Comparison of ENCODE assay signal across 1 cellular context in genomic region chr15:56243774-56244236, GRCh38.
TF ChIP-seq lines count a peak whose summit lies in the region.

Gene RFX7, minus strand, starts transcription at chr15:56243879. Its CDS starts 594 bp downstream, at chr15:56243285.

TF ChIP-seq in GM12878, 131 proteins besides CTCF, POLR2A, EP300 and RAD21 (continued from another document):
- TF ChIP-seq GATAD2B (conservative IDR thresholded peaks at IDR 0.05; ENCODE audit: low read depth) (0 out of 2 replicates have a peak, but pooled peaks have one; percentile 41), ZNF24 (IDR thresholded peaks at IDR 0.05) (no peak), BACH1 (IDR thresholded peaks at IDR 0.05; ENCODE audit: borderline replicate concordance) (peak; percentile 73; the same call in 1 of the 2 replicates), RB1 (IDR thresholded peaks at IDR 0.05; ENCODE audit: borderline replicate concordance) (peak; percentile 32; the same call in 1 of the 2 replicates), BHLHE40 (IDR thresholded peaks at IDR 0.05; ENCODE audit: borderline replicate concordance in 1 of 2, low read depth in 2 of 2, low read length in 1 of 2) (peak in 1 of 2 experiments; percentile 63; a peak in 2 of 4 replicates), NR2C1 (IDR thresholded peaks at IDR 0.05) (0 out of 2 replicates have a peak, but pooled peaks have one; percentile 6), SMARCA5 (IDR thresholded peaks at IDR 0.05) (peak; percentile 65; the same call in 1 of the 2 replicates), NRF1 (conservative IDR thresholded peaks at IDR 0.05; ENCODE audit: low read depth, low read length) (0 out of 2 replicates have a peak, but pooled peaks have one; percentile 21), LARP7 (IDR thresholded peaks at IDR 0.05) (peak; percentile 49; the same call in 1 of the 2 replicates), POLR2AphosphoS5 (IDR thresholded peaks at IDR 0.05; ENCODE audit: low read length) (0 out of 2 replicates have a peak, but pooled peaks have one; percentile 15), HDGF (IDR thresholded peaks at IDR 0.05) (no peak)
